In genomic region chr17:59439261-59439660, GRCh38 we compare ENCODE assay signal across 10 cellular contexts.
A peak's percentile ranks its signal among the peaks of the same experiment; 100 is the strongest.
DNase-seq lines count a peak whose midpoint lies in the region; ATAC-seq and TF ChIP-seq lines count a peak whose summit lies in the region.
"Had no signal": no experiment of that assay in that cellular context is flagged by ENCODE, and none has a peak within 500 bp of the region (broad histone marks: within the 10 kb centered on the region; RNA-seq: fewer than 3 reads in every experiment).

No MANE protein-coding gene starts in this region.

- no peaks in the 10 kb centered on the region for H3K27me3 ChIP-seq in ascending aorta
- H3K27me3 ChIP-seq: upper lobe of left lung had no signal

- peaks cover 9% of the 10 kb centered on the region for H3K4me1 ChIP-seq in HEK293 (ENCODE audit: control insufficient read depth, insufficient read depth, low read length)
- peaks cover 12 to 41% of the 10 kb centered on the region in 2 donors for H3K4me1 ChIP-seq in ascending aorta

- H3K27ac ChIP-seq in HEK293 (ENCODE audit: extremely low read depth, low read depth, low read length): no peak overlapping the region
- H3K27ac ChIP-seq in ascending aorta: peak overlapping the region; percentile 91 to 93
- no peak overlapping the region for H3K27ac ChIP-seq in caudate nucleus (ENCODE audit: low read depth, low read length)

- H3K9me3 Mint-ChIP-seq in nephron: no peaks in the 10 kb centered on the region

- DNase-seq in DMS79 treated with DMSO at 0.1 percent for 48 hours (lab: John Stamatoyannopoulos, UW) (peak; percentile 30), ascending aorta (ENCODE audit: low spot score in 2 of 2) (no peak), NCI-H524 (lab: John Stamatoyannopoulos, UW) (no peak), caudate nucleus (lab: John Stamatoyannopoulos, UW) (no peak), NCI-H146 (lab: John Stamatoyannopoulos, UW) (no peak)
- DNase-seq: NK-92 treated with Interleukin-12 subunit alpha and Interleukin-12 subunit beta, amount 100 ng/mL, for 24 hours; upper lobe of left lung had no signal

- POLR2A ChIA-PET in HEK293 (lab: Yijun Ruan, JAX): interaction anchor here (0.7 kb wide), 3 partner anchors 73 to 123 kb away, joined by 3 to 9 read pairs (median 4); no protein-coding TSS in a partner anchor

- H3K27me3 Mint-ChIP-seq in nephron (ENCODE audit: low read depth): no peaks in the 10 kb centered on the region

- no peaks in the 10 kb centered on the region for H3K36me3 Mint-ChIP-seq in nephron (ENCODE audit: low read depth)

- H3K27ac Mint-ChIP-seq in nephron: peak overlapping the region; percentile 57 to 92 (median 91)

- H3K36me3 ChIP-seq in HEK293 (ENCODE audit: control insufficient read depth in 2 of 2, insufficient read depth in 1 of 2, low read length in 2 of 2) (no peaks in the 10 kb centered on the region), ascending aorta (no peaks in the 10 kb centered on the region)
- H3K36me3 ChIP-seq: upper lobe of left lung had no signal

- no peaks in the 10 kb centered on the region for H3K9me3 ChIP-seq in HEK293 (ENCODE audit: control insufficient read depth, insufficient read depth, low read depth, low read length)
- no peaks in the 10 kb centered on the region for H3K9me3 ChIP-seq in ascending aorta
- H3K9me3 ChIP-seq: upper lobe of left lung had no signal

- CTCF ChIA-PET in HEK293 (lab: Yijun Ruan, JAX): interaction anchor here (0.6 to 15.6 kb wide), 19 partner anchors 12 to 371 kb away, joined by 3 to 290 read pairs (median 5); partner anchors contain the start of gene DHX40

- intact Hi-C loops in ascending aorta (cut with DNase I): no loop called here

- no peak overlapping the region for H3K4me3 ChIP-seq in HEK293 (ENCODE audit: low read depth, low read length)
- H3K4me3 ChIP-seq in ascending aorta: no peak overlapping the region
- H3K4me3 ChIP-seq: upper lobe of left lung had no signal

- ATAC-seq in HG03354 (IDR thresholded peaks at IDR 0.05; ENCODE audit: poor library complexity, severe bottlenecking, unreplicated experiment): no peak

- peaks cover 30% of the 10 kb centered on the region for H3K4me1 Mint-ChIP-seq in nephron

- TF ChIP-seq CTCF in HEK293 (tag by site-specific recombination; IDR thresholded peaks at IDR 0.05) (no peak), ascending aorta (IDR thresholded peaks at IDR 0.05) (no peak), nephron (IDR thresholded peaks at IDR 0.05; ENCODE audit: unreplicated experiment in 3 of 3) (no peak)

- peak overlapping the region in 2 of 3 experiments; percentile 38 to 51 for H3K4me3 Mint-ChIP-seq in nephron

TF ChIP-seq in HEK293, 187 proteins besides CTCF, POLR2A, EP300 and RAD21:
- TF ChIP-seq ZNF335 (tag by site-specific recombination; conservative IDR thresholded peaks at IDR 0.05) (peak; percentile 96), ZNF510 (tag by site-specific recombination; IDR thresholded peaks at IDR 0.05; ENCODE audit: insufficient replicate concordance) (no peak), FEZF1 (tag by site-specific recombination; IDR thresholded peaks at IDR 0.05) (no peak)

Comparison
In these comparisons a context has a peak if more than half of its experiments do, and no peak if none do; other contexts are left out.
1. H3K27ac ChIP-seq: peak in ascending aorta (2 of 2); none in HEK293 (single experiment) and caudate nucleus (single experiment).